ENCODE assay signal across 10 cellular contexts in genomic region chr2:226795281-226796011, GRCh38. TPM values are rescaled to one million over a fixed set of nuclear protein-coding genes. Genes with fewer than 3 reads are reported as not detected.
A peak's percentile ranks its signal among the peaks of the same experiment; 100 is the strongest.
DNase-seq lines count a peak whose midpoint lies in the region; ATAC-seq and TF ChIP-seq lines count a peak whose summit lies in the region.
"Had no signal": no experiment of that assay in that cellular context is flagged by ENCODE, and none has a peak within 500 bp of the region (broad histone marks: within the 10 kb centered on the region; RNA-seq: fewer than 3 reads in every experiment).

No MANE protein-coding gene starts in this region.

- peak; percentile 35 to 71 for TF ChIP-seq POLR2A in gastrocnemius medialis (IDR thresholded peaks at IDR 0.05)

- peak overlapping the region; percentile 93 for H3K9ac ChIP-seq in adipocyte (ENCODE audit: low read length)

- H3K4me3 ChIP-seq in adipocyte (ENCODE audit: low read length) (peak overlapping the region; percentile 87), left ventricle myocardium inferior (peak overlapping the region; percentile 89), gastrocnemius medialis (peak overlapping the region; percentile 19 to 95 (median 80))

- TF ChIP-seq CTCF in left ventricle myocardium inferior (IDR thresholded peaks at IDR 0.05; ENCODE audit: borderline replicate concordance): peak; percentile 18
- TF ChIP-seq CTCF in gastrocnemius medialis (IDR thresholded peaks at IDR 0.05 in 4 of 5, conservative IDR thresholded peaks at IDR 0.05 in 1 of 5): peak in 2 of 5 experiments; percentile 25 to 52

- H3K36me3 ChIP-seq in adipocyte (ENCODE audit: control insufficient read depth, insufficient read depth, low read length, severe bottlenecking) (peaks cover 10% of the 10 kb centered on the region), left ventricle myocardium inferior (peaks cover 4% of the 10 kb centered on the region), gastrocnemius medialis (no peaks in the 10 kb centered on the region)

- H3K4me1 ChIP-seq in adipocyte (ENCODE audit: control insufficient read depth, insufficient read depth, low read length) (peaks cover 53% of the 10 kb centered on the region), left ventricle myocardium inferior (peaks cover 93% of the 10 kb centered on the region), gastrocnemius medialis (peaks cover 45 to 54% of the 10 kb centered on the region in 2 donors)

- intact Hi-C loops in left ventricle myocardium inferior (cut with micrococcal nuclease): no loop called here
- intact Hi-C loops in gastrocnemius medialis (cut with DNase I; ENCODE audit: low total_unique reads): loop anchor here (1.0 to 10.0 kb wide), 7 partner anchors 61 to 709 kb away; no protein-coding TSS in a partner anchor

- in situ Hi-C loops in gastrocnemius medialis (cut with MboI; ENCODE audit: low sequenced_read_pairs in 4 of 4): loop anchor here in 2 of 4 donors (10.0 to 25.0 kb wide), 2 partner anchors 51 to 133 kb away; no protein-coding TSS in a partner anchor

- peak; percentile 75 for DNase-seq in ELR (ENCODE audit: low read depth)
- peak; percentile 17 for DNase-seq in adipocyte (ENCODE audit: low read depth)
- no peak for DNase-seq in left ventricle myocardium inferior
- DNase-seq in gastrocnemius medialis: peak; percentile 31 to 55
- DNase-seq in hippocampal formation (lab: John Stamatoyannopoulos, UW): no peak
- DNase-seq in amygdala (lab: John Stamatoyannopoulos, UW): no peak
- no peak for DNase-seq in NCI-H345 (lab: John Stamatoyannopoulos, UW)
- no peak for DNase-seq in NCI-H146 (lab: John Stamatoyannopoulos, UW)
- DNase-seq: cerebellar nuclear complex, SHP77 had no signal

- H3K27me3 ChIP-seq in adipocyte (replicated peaks; ENCODE audit: control insufficient read depth, insufficient read depth, low read length) (no peaks in the 10 kb centered on the region), left ventricle myocardium inferior (ENCODE audit: low read depth) (no peaks in the 10 kb centered on the region), gastrocnemius medialis (no peaks in the 10 kb centered on the region)

- H3K27ac ChIP-seq in left ventricle myocardium inferior (replicated peaks): peak overlapping the region; percentile 95
- H3K27ac ChIP-seq in gastrocnemius medialis: peak overlapping the region; percentile 95 to 99 (median 98)

- no peak for ATAC-seq in gastrocnemius medialis

- H3K9me3 ChIP-seq in adipocyte (ENCODE audit: control insufficient read depth, low read length) (no peaks in the 10 kb centered on the region), left ventricle myocardium inferior (replicated peaks) (no peaks in the 10 kb centered on the region), gastrocnemius medialis (no peaks in the 10 kb centered on the region)

RNA-seq across cellular contexts. Expression of gene IRS1, which starts 4.2 kb away (rescaled TPM):
- total RNA-seq in left ventricle myocardium inferior (17.8 TPM), gastrocnemius medialis (10 to 100 TPM in 1 of 4 donors, 1 to 10 TPM in 3; 2.2 to 71.1 (median 6.3) TPM)

RNA-seq across cellular contexts. Expression of gene RHBDD1, which starts 40.4 kb away (rescaled TPM):
- total RNA-seq in left ventricle myocardium inferior (35.1 TPM), gastrocnemius medialis (10 to 100 TPM in 1 of 4 donors, 1 to 10 TPM in 3; 6.2 to 14.2 (median 8.7) TPM)

Comparison
In these comparisons a context has a peak if more than half of its experiments do, and no peak if none do; other contexts are left out.
1. DNase-seq: peak in ELR (single experiment), adipocyte (single experiment) and gastrocnemius medialis (2 of 2); none in left ventricle myocardium inferior (single experiment), hippocampal formation (0 of 2), amygdala (0 of 56), NCI-H345 (single experiment) and NCI-H146 (single experiment).
2. Peak in every context shown above with its lines, with median percentiles within 50 percentile points of each other: H3K4me3 ChIP-seq.